ENCODE assay signal across 2 cellular contexts in genomic region chr6:144437105-144437504, GRCh38.
TF ChIP-seq lines count a peak whose summit lies in the region.

No MANE protein-coding gene starts in this region.

TF ChIP-seq in HepG2, 621 proteins besides CTCF, POLR2A, EP300 and RAD21:
- TF ChIP-seq, protein P1, sequence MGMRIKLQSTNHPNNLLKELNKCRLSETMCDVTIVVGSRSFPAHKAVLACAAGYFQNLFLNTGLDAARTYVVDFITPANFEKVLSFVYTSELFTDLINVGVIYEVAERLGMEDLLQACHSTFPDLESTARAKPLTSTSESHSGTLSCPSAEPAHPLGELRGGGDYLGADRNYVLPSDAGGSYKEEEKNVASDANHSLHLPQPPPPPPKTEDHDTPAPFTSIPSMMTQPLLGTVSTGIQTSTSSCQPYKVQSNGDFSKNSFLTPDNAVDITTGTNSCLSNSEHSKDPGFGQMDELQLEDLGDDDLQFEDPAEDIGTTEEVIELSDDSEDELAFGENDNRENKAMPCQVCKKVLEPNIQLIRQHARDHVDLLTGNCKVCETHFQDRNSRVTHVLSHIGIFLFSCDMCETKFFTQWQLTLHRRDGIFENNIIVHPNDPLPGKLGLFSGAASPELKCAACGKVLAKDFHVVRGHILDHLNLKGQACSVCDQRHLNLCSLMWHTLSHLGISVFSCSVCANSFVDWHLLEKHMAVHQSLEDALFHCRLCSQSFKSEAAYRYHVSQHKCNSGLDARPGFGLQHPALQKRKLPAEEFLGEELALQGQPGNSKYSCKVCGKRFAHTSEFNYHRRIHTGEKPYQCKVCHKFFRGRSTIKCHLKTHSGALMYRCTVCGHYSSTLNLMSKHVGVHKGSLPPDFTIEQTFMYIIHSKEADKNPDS (CRISPR knock-in tag; IDR thresholded peaks at IDR 0.05) = no peak
- TF ChIP-seq MAFK (conservative IDR thresholded peaks at IDR 0.05 in 1 of 2, IDR thresholded peaks at IDR 0.05 in 1 of 2; ENCODE audit: low read length in 2 of 2) = peak; percentile 51 to 57; a peak in 2 of 4 replicates
- TF ChIP-seq TFDP2 (CRISPR knock-in tag; IDR thresholded peaks at IDR 0.05) = no peak
- peak; percentile 45; the same call in 1 of the 2 replicates for TF ChIP-seq MAFF (IDR thresholded peaks at IDR 0.05; ENCODE audit: low read depth, low read length)
TF ChIP-seq in HepG2: peak in this region for 2.

TF ChIP-seq in K562, 482 proteins besides CTCF, POLR2A, EP300 and RAD21:
- TF ChIP-seq ZNF316 (IDR thresholded peaks at IDR 0.05) (peak; percentile 33; the same call in 1 of the 2 replicates), ETS2 (tag; IDR thresholded peaks at IDR 0.05; ENCODE audit: borderline replicate concordance, poor library complexity, severe bottlenecking) (no peak)
TF ChIP-seq in K562: peak in this region for 1.
